In genomic region chr21:36992671-36993070, GRCh38 we compare ENCODE assay signal across 1 cellular context.
TF ChIP-seq lines count a peak whose summit lies in the region.

No MANE protein-coding gene starts in this region.

TF ChIP-seq in H1, 55 proteins besides CTCF, POLR2A, EP300 and RAD21:
- TF ChIP-seq SIN3A (conservative IDR thresholded peaks at IDR 0.05 in 1 of 2, IDR thresholded peaks at IDR 0.05 in 1 of 2; ENCODE audit: low read depth in 1 of 2, low read length in 2 of 2) (no peak), SIRT6 (IDR thresholded peaks at IDR 0.05; ENCODE audit: low read length) (no peak), SP2 (IDR thresholded peaks at IDR 0.05; ENCODE audit: low read length) (no peak), CEBPB (IDR thresholded peaks at IDR 0.05; ENCODE audit: low read depth, low read length) (no peak), RFX5 (IDR thresholded peaks at IDR 0.05; ENCODE audit: borderline replicate concordance, low read depth, low read length) (no peak), CBX8 (IDR thresholded peaks at IDR 0.05; ENCODE audit: borderline replicate concordance, low read depth, low read length) (no peak), SAP30 (IDR thresholded peaks at IDR 0.05; ENCODE audit: insufficient read depth, insufficient replicate concordance, low read length) (no peak), ASH2L (IDR thresholded peaks at IDR 0.05; ENCODE audit: low read length) (no peak), JUND (IDR thresholded peaks at IDR 0.05; ENCODE audit: low read length) (no peak), CTBP2 (IDR thresholded peaks at IDR 0.05; ENCODE audit: borderline replicate concordance, insufficient read depth, insufficient read length, low read length) (peak; percentile 43), NRF1 (IDR thresholded peaks at IDR 0.05; ENCODE audit: low read depth, low read length) (no peak), EGR1 (IDR thresholded peaks at IDR 0.05; ENCODE audit: borderline replicate concordance, low read depth, low read length) (0 out of 2 replicates have a peak, but pooled peaks have one; percentile 10), SP1 (IDR thresholded peaks at IDR 0.05; ENCODE audit: low read depth, low read length) (no peak), TAF1 (IDR thresholded peaks at IDR 0.05; ENCODE audit: low read depth, low read length) (no peak)
- TF ChIP-seq, protein P1, sequence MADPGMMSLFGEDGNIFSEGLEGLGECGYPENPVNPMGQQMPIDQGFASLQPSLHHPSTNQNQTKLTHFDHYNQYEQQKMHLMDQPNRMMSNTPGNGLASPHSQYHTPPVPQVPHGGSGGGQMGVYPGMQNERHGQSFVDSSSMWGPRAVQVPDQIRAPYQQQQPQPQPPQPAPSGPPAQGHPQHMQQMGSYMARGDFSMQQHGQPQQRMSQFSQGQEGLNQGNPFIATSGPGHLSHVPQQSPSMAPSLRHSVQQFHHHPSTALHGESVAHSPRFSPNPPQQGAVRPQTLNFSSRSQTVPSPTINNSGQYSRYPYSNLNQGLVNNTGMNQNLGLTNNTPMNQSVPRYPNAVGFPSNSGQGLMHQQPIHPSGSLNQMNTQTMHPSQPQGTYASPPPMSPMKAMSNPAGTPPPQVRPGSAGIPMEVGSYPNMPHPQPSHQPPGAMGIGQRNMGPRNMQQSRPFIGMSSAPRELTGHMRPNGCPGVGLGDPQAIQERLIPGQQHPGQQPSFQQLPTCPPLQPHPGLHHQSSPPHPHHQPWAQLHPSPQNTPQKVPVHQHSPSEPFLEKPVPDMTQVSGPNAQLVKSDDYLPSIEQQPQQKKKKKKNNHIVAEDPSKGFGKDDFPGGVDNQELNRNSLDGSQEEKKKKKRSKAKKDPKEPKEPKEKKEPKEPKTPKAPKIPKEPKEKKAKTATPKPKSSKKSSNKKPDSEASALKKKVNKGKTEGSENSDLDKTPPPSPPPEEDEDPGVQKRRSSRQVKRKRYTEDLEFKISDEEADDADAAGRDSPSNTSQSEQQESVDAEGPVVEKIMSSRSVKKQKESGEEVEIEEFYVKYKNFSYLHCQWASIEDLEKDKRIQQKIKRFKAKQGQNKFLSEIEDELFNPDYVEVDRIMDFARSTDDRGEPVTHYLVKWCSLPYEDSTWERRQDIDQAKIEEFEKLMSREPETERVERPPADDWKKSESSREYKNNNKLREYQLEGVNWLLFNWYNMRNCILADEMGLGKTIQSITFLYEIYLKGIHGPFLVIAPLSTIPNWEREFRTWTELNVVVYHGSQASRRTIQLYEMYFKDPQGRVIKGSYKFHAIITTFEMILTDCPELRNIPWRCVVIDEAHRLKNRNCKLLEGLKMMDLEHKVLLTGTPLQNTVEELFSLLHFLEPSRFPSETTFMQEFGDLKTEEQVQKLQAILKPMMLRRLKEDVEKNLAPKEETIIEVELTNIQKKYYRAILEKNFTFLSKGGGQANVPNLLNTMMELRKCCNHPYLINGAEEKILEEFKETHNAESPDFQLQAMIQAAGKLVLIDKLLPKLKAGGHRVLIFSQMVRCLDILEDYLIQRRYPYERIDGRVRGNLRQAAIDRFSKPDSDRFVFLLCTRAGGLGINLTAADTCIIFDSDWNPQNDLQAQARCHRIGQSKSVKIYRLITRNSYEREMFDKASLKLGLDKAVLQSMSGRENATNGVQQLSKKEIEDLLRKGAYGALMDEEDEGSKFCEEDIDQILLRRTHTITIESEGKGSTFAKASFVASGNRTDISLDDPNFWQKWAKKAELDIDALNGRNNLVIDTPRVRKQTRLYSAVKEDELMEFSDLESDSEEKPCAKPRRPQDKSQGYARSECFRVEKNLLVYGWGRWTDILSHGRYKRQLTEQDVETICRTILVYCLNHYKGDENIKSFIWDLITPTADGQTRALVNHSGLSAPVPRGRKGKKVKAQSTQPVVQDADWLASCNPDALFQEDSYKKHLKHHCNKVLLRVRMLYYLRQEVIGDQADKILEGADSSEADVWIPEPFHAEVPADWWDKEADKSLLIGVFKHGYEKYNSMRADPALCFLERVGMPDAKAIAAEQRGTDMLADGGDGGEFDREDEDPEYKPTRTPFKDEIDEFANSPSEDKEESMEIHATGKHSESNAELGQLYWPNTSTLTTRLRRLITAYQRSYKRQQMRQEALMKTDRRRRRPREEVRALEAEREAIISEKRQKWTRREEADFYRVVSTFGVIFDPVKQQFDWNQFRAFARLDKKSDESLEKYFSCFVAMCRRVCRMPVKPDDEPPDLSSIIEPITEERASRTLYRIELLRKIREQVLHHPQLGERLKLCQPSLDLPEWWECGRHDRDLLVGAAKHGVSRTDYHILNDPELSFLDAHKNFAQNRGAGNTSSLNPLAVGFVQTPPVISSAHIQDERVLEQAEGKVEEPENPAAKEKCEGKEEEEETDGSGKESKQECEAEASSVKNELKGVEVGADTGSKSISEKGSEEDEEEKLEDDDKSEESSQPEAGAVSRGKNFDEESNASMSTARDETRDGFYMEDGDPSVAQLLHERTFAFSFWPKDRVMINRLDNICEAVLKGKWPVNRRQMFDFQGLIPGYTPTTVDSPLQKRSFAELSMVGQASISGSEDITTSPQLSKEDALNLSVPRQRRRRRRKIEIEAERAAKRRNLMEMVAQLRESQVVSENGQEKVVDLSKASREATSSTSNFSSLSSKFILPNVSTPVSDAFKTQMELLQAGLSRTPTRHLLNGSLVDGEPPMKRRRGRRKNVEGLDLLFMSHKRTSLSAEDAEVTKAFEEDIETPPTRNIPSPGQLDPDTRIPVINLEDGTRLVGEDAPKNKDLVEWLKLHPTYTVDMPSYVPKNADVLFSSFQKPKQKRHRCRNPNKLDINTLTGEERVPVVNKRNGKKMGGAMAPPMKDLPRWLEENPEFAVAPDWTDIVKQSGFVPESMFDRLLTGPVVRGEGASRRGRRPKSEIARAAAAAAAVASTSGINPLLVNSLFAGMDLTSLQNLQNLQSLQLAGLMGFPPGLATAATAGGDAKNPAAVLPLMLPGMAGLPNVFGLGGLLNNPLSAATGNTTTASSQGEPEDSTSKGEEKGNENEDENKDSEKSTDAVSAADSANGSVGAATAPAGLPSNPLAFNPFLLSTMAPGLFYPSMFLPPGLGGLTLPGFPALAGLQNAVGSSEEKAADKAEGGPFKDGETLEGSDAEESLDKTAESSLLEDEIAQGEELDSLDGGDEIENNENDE (IDR thresholded peaks at IDR 0.05; ENCODE audit: insufficient replicate concordance, low read length): no peak
